ENCODE assay signal across 9 cellular contexts in the genomic region with DNA sequence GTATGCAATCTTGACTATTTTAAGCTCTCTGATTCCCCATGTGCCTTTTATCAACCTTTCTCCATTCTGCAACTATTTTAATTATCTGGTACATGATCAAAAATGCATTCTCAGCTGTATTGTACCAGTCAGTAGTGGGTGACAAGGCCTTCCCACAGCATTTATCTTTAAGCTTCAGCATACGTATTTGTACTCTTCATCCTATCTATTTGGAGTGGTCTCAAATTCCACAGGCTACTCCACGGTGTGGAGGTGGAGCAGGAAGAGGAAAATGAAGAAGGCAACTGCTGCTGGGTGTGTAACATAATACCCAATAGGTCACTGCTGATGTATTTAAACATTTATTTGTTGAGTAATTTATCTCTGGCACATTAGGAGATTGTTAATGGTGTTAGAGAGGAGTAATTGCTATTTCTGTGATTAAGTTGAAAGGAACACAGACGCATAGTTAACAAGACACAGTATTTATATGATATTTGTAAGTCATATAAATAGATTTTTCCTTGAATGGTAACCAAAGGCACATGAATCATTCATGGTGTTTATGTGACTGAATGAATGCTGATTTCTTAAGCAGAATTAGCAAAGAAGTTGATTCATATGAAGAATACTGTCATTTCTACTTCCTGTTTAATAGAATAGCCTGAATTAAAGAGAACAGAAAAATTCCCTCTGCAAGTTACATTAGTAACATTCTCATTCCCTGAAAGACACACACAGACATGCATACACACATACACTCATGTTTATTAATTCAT.
DNase-seq lines count a peak whose midpoint lies in the region; ATAC-seq, FAIRE-seq and TF ChIP-seq lines count a peak whose summit lies in the region.
"Had no signal": no experiment of that assay in that cellular context is flagged by ENCODE, and none has a peak within 500 bp of the region (broad histone marks: within the 10 kb centered on the region; RNA-seq: fewer than 3 reads in every experiment).

No MANE protein-coding gene starts in this region.

- H4K20me1 ChIP-seq in GM12878 (ENCODE audit: control insufficient read depth, insufficient read depth): no peaks in the 10 kb centered on the region

- peaks cover 15% of the 10 kb centered on the region for H3K4me1 Mint-ChIP-seq in activated CD8-positive, alpha-beta T cell treated with anti-CD3 and anti-CD28 coated beads for 36 hours (ENCODE audit: low read depth)
- no peaks in the 10 kb centered on the region for H3K4me1 Mint-ChIP-seq in activated CD8-positive, alpha-beta T cell treated with anti-CD3 and anti-CD28 coated beads, Interleukin-2, amount 10 ng/mL, durations not matched to agents 7 days and 5 days (ENCODE audit: low read depth)
- H3K4me1 Mint-ChIP-seq: B cell had no signal

- H3K27ac Mint-ChIP-seq in activated CD8-positive, alpha-beta T cell treated with anti-CD3 and anti-CD28 coated beads for 36 hours: no peak overlapping the region
- no peak overlapping the region for H3K27ac Mint-ChIP-seq in activated CD8-positive, alpha-beta T cell treated with anti-CD3 and anti-CD28 coated beads, Interleukin-2, amount 10 ng/mL, durations not matched to agents 7 days and 5 days
- H3K27ac Mint-ChIP-seq: B cell had no signal

- H3K27ac ChIP-seq in GM12878 (ENCODE audit: control insufficient read depth, insufficient read depth) (no peak overlapping the region), small intestine (ENCODE audit: low read depth in 1 of 2, low read length in 1 of 2) (no peak overlapping the region), stomach (peak overlapping the region in 1 of 5 donors; percentile 27)

- H3K4me3 ChIP-seq in GM12878: no peak overlapping the region
- no peak overlapping the region for H3K4me3 ChIP-seq in small intestine (ENCODE audit: low read depth in 1 of 2, low read length in 2 of 2)
- no peak overlapping the region for H3K4me3 ChIP-seq in stomach

- BruUV-seq in GM12878 (replicated peaks; lab: Mats Ljungman, UMichigan): no TSS peak

- no peak overlapping the region for H3K9ac ChIP-seq in GM12878 (ENCODE audit: control insufficient read depth, insufficient read depth, low read length)

- TF ChIP-seq RAD21 in GM12878 (IDR thresholded peaks at IDR 0.05; ENCODE audit: insufficient read depth, low read depth, low read length): no peak

- H3K36me3 ChIP-seq in GM12878 (ENCODE audit: control insufficient read depth in 2 of 2, insufficient read depth in 2 of 2, low read length in 1 of 2): no peaks in the 10 kb centered on the region
- H3K36me3 ChIP-seq in small intestine (ENCODE audit: control insufficient read depth in 2 of 2, insufficient read depth in 2 of 2, low read length in 2 of 2): no peaks in the 10 kb centered on the region
- H3K36me3 ChIP-seq in stomach: no peaks in the 10 kb centered on the region

- TF ChIP-seq EP300 in GM12878 (IDR thresholded peaks at IDR 0.05; ENCODE audit: borderline replicate concordance in 1 of 2, control insufficient read depth in 1 of 2, low read depth in 2 of 2, low read length in 2 of 2) (no peak), stomach (IDR thresholded peaks at IDR 0.05) (no peak)

- peak; percentile 53 for ATAC-seq in activated CD8-positive, alpha-beta T cell treated with anti-CD3 and anti-CD28 coated beads for 36 hours
- ATAC-seq in activated CD8-positive, alpha-beta T cell treated with anti-CD3 and anti-CD28 coated beads, Interleukin-2, amount 10 ng/mL, durations not matched to agents 7 days and 5 days: no peak
- ATAC-seq in GM12878 (peak; percentile 73), GM18517 (IDR thresholded peaks at IDR 0.05; ENCODE audit: unreplicated experiment) (no peak)

- H3K27me3 ChIP-seq in GM12878 (replicated peaks in 1 of 2; ENCODE audit: control insufficient read depth in 2 of 2, insufficient read depth in 2 of 2, low read length in 1 of 2) (no peaks in the 10 kb centered on the region), small intestine (ENCODE audit: control insufficient read depth in 2 of 2, insufficient read depth in 2 of 2, low read length in 2 of 2) (no peaks in the 10 kb centered on the region), stomach (no peaks in the 10 kb centered on the region)

- SMC1A ChIA-PET in GM12878 (lab: Charles Lee; ENCODE audit: uncharacterized antibody, unreplicated experiment): interaction anchor here (0.6 to 1.8 kb wide), 8 partner anchors 14 to 268 kb away, joined by 3 to 6 read pairs (median 3); no protein-coding TSS in a partner anchor

- H3K4me1 ChIP-seq in GM12878 (ENCODE audit: control insufficient read depth, insufficient read depth, low read length) (peaks cover 7% of the 10 kb centered on the region; the same call in 1 of the 2 replicates), small intestine (ENCODE audit: control insufficient read depth in 2 of 2, insufficient read depth in 1 of 2, low read depth in 1 of 2, low read length in 1 of 2) (no peaks in the 10 kb centered on the region), stomach (peaks cover 0 to 28% (median 13%) of the 10 kb centered on the region in 4 donors)

- peaks cover 4% of the 10 kb centered on the region for H3K27me3 Mint-ChIP-seq in activated CD8-positive, alpha-beta T cell treated with anti-CD3 and anti-CD28 coated beads for 36 hours
- no peaks in the 10 kb centered on the region for H3K27me3 Mint-ChIP-seq in activated CD8-positive, alpha-beta T cell treated with anti-CD3 and anti-CD28 coated beads, Interleukin-2, amount 10 ng/mL, durations not matched to agents 7 days and 5 days (ENCODE audit: low read depth)
- H3K27me3 Mint-ChIP-seq: B cell had no signal

- no peaks in the 10 kb centered on the region for H3K36me3 Mint-ChIP-seq in activated CD8-positive, alpha-beta T cell treated with anti-CD3 and anti-CD28 coated beads for 36 hours (ENCODE audit: low read depth)
- H3K36me3 Mint-ChIP-seq in activated CD8-positive, alpha-beta T cell treated with anti-CD3 and anti-CD28 coated beads, Interleukin-2, amount 10 ng/mL, durations not matched to agents 7 days and 5 days (ENCODE audit: low read depth): no peaks in the 10 kb centered on the region

- CTCF ChIA-PET in activated CD8-positive, alpha-beta T cell treated with anti-CD3 and anti-CD28 coated beads for 36 hours (lab: Charles Lee): no interaction called here
- CTCF ChIA-PET in activated CD8-positive, alpha-beta T cell treated with anti-CD3 and anti-CD28 coated beads, Interleukin-2, amount 10 ng/mL, durations not matched to agents 7 days and 5 days (lab: Charles Lee): no interaction called here
- CTCF ChIA-PET in GM12878 (lab: Yijun Ruan, JAX): no interaction called here

- H3K4me3 Mint-ChIP-seq in activated CD8-positive, alpha-beta T cell treated with anti-CD3 and anti-CD28 coated beads for 36 hours: no peak overlapping the region
- H3K4me3 Mint-ChIP-seq in activated CD8-positive, alpha-beta T cell treated with anti-CD3 and anti-CD28 coated beads, Interleukin-2, amount 10 ng/mL, durations not matched to agents 7 days and 5 days: no peak overlapping the region
- H3K4me3 Mint-ChIP-seq: B cell had no signal

- 65% methylated on average over 3 of the region's 3 CpGs for WGBS in GM12878 (ENCODE audit: insufficient coverage, insufficient replicate concordance, low lambda C conversion rate, missing lambda C conversion rate)
- WGBS in small intestine, 3 donors: 8 to 27% (median 22%) methylated on average over 3 of the region's 3 CpGs
- 7 to 21% (median 13%) methylated on average over 3 of the region's 3 CpGs for WGBS in stomach, 5 donors

- H3K79me2 ChIP-seq in GM12878 (ENCODE audit: control insufficient read depth, insufficient read depth, low read length): no peaks in the 10 kb centered on the region

- FAIRE-seq in GM12878 (lab: Jason Lieb, UNC) (no peak), small intestine (lab: Jason Lieb, UNC) (no peak)

- no peak for DNase-seq in activated CD8-positive, alpha-beta T cell treated with anti-CD3 and anti-CD28 coated beads for 36 hours
- no peak for DNase-seq in activated CD8-positive, alpha-beta T cell treated with anti-CD3 and anti-CD28 coated beads, Interleukin-2, amount 10 ng/mL, durations not matched to agents 7 days and 5 days
- DNase-seq in NCI-H1092 (lab: John Stamatoyannopoulos, UW) (peak; percentile 8), GM12878 (ENCODE audit: low read depth, low spot score) (peak; percentile 11), small intestine (peak; percentile 35), stomach (no peak)
- no peak for DNase-seq in NK-92 treated with Interleukin-12 subunit alpha and Interleukin-12 subunit beta, amount 100 ng/mL, for 24 hours (lab: John Stamatoyannopoulos, UW)

- RAD21 ChIA-PET in GM12878 (lab: Charles Lee; ENCODE audit: unreplicated experiment): no interaction called here

- in situ Hi-C loops in GM12878 (cut with MboI): no loop called here

- no peaks in the 10 kb centered on the region for H3K9me3 Mint-ChIP-seq in activated CD8-positive, alpha-beta T cell treated with anti-CD3 and anti-CD28 coated beads for 36 hours
- H3K9me3 Mint-ChIP-seq in activated CD8-positive, alpha-beta T cell treated with anti-CD3 and anti-CD28 coated beads, Interleukin-2, amount 10 ng/mL, durations not matched to agents 7 days and 5 days (ENCODE audit: insufficient read depth): no peaks in the 10 kb centered on the region

- POLR2A ChIA-PET in activated CD8-positive, alpha-beta T cell treated with anti-CD3 and anti-CD28 coated beads for 36 hours (lab: Charles Lee): interaction anchor here (0.6 kb wide), 1 partner anchor 1170 kb away, joined by 3 read pairs; no protein-coding TSS in a partner anchor
- POLR2A ChIA-PET in activated CD8-positive, alpha-beta T cell treated with anti-CD3 and anti-CD28 coated beads, Interleukin-2, amount 10 ng/mL, durations not matched to agents 7 days and 5 days (lab: Charles Lee): no interaction called here
- POLR2A ChIA-PET in GM12878 (lab: Charles Lee): interaction anchor here (0.6 kb wide), 1 partner anchor 47 kb away, joined by 3 read pairs; no protein-coding TSS in a partner anchor

- TF ChIP-seq CTCF in activated CD8-positive, alpha-beta T cell treated with anti-CD3 and anti-CD28 coated beads for 36 hours (IDR thresholded peaks at IDR 0.05): no peak
- no peak for TF ChIP-seq CTCF in GM12878 (IDR thresholded peaks at IDR 0.05 in 2 of 3, conservative IDR thresholded peaks at IDR 0.05 in 1 of 3; ENCODE audit: control insufficient read depth in 2 of 3, extremely low read depth in 1 of 3, insufficient read depth in 1 of 3, low read depth in 3 of 3, low read length in 3 of 3)
- no peak for TF ChIP-seq CTCF in stomach (IDR thresholded peaks at IDR 0.05)

- intact Hi-C loops in activated CD8-positive, alpha-beta T cell treated with anti-CD3 and anti-CD28 coated beads for 36 hours (cut with micrococcal nuclease): no loop called here
- intact Hi-C loops in GM12878 (cut with micrococcal nuclease; ENCODE audit: unreplicated experiment) (no loop called here), stomach (cut with DNase I; ENCODE audit: low total_unique reads) (no loop called here)

- H3K9me3 ChIP-seq in GM12878 (replicated peaks; ENCODE audit: control insufficient read depth, insufficient read depth, low read length) (no peaks in the 10 kb centered on the region), small intestine (ENCODE audit: control insufficient read depth, low read depth) (no peaks in the 10 kb centered on the region), stomach (no peaks in the 10 kb centered on the region)

- TF ChIP-seq POLR2A in GM12878 (IDR thresholded peaks at IDR 0.05; ENCODE audit: low read depth, low read length) (no peak), stomach (IDR thresholded peaks at IDR 0.05) (no peak)

- no peak overlapping the region for H2AFZ ChIP-seq in GM12878 (ENCODE audit: control insufficient read depth, low read depth, low read length)

- no peak overlapping the region for H3K4me2 ChIP-seq in GM12878 (ENCODE audit: control insufficient read depth, insufficient read depth)

Comparison
In these comparisons a context has a peak if more than half of its experiments do, and no peak if none do; other contexts are left out.
1. ATAC-seq: peak in activated CD8-positive, alpha-beta T cell treated with anti-CD3 and anti-CD28 coated beads for 36 hours (single experiment) and GM12878 (single experiment); none in activated CD8-positive, alpha-beta T cell treated with anti-CD3 and anti-CD28 coated beads, Interleukin-2, amount 10 ng/mL, durations not matched to agents 7 days and 5 days (single experiment) and GM18517 (single experiment).
2. DNase-seq: peak in NCI-H1092 (single experiment), GM12878 (single experiment) and small intestine (single experiment); none in activated CD8-positive, alpha-beta T cell treated with anti-CD3 and anti-CD28 coated beads for 36 hours (single experiment), activated CD8-positive, alpha-beta T cell treated with anti-CD3 and anti-CD28 coated beads, Interleukin-2, amount 10 ng/mL, durations not matched to agents 7 days and 5 days (single experiment), NK-92 treated with Interleukin-12 subunit alpha and Interleukin-12 subunit beta, amount 100 ng/mL, for 24 hours (single experiment) and stomach (single experiment).